13 cellular contexts compared by ENCODE assay signal in the genomic region with DNA sequence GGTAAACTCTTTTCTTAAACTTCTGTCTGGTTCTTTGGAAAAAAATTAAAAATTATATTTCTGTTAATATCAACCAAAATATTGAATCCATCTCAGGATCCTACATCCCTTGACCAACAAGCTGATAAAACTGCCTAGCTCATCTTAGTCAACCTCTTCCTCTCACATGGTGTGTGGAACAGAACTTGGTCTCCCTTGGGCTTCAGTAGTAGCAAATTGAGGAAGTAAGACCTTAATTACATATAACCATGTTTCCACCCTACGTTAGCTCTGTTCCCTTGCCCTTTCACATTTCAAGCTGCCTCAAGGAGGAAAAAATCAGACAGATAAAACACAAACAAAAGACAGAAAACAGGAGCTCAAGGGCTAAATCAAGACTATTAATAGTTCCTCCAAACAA.
DNase-seq lines count a peak whose midpoint lies in the region; ATAC-seq, FAIRE-seq and TF ChIP-seq lines count a peak whose summit lies in the region.
"Had no signal": no experiment of that assay in that cellular context is flagged by ENCODE, and none has a peak within 500 bp of the region (broad histone marks: within the 10 kb centered on the region; RNA-seq: fewer than 3 reads in every experiment).

No MANE protein-coding gene starts in this region.

- no peak for FAIRE-seq in endothelial cell of umbilical vein (lab: Jason Lieb, UNC)
- FAIRE-seq: H54 had no signal

- no TSS peak for BruUV-seq in endothelial cell of umbilical vein (replicated peaks; lab: Mats Ljungman, UMichigan)

- H3K27me3 ChIP-seq in endothelial cell of umbilical vein (ENCODE audit: control insufficient read depth in 2 of 2, insufficient read depth in 2 of 2, low read length in 2 of 2) = no peaks in the 10 kb centered on the region

- no peaks in the 10 kb centered on the region for H3K4me1 Mint-ChIP-seq in activated T-cell treated with anti-CD3 and anti-CD28 coated beads, Interleukin-2, amount 50 U/mL, for 4 hours (ENCODE audit: low read depth)

- no peak overlapping the region for H3K9ac ChIP-seq in endothelial cell of umbilical vein (replicated peaks; ENCODE audit: extremely low read depth, insufficient read depth, low read length)

- H3K4me3 Mint-ChIP-seq in activated T-cell treated with anti-CD3 and anti-CD28 coated beads, Interleukin-2, amount 50 U/mL, for 4 hours = no peak overlapping the region
- H3K4me3 Mint-ChIP-seq: type B pancreatic cell had no signal

- H3K9me3 ChIP-seq in endothelial cell of umbilical vein (replicated peaks; ENCODE audit: control insufficient read depth, insufficient read depth, low read length) = no peaks in the 10 kb centered on the region

- H3K4me2 ChIP-seq in endothelial cell of umbilical vein (ENCODE audit: insufficient read depth, low read length) = no peak overlapping the region

- no peaks in the 10 kb centered on the region for H3K79me2 ChIP-seq in endothelial cell of umbilical vein (ENCODE audit: control insufficient read depth, insufficient read depth, low read length)

- H3K9me1 ChIP-seq in endothelial cell of umbilical vein (replicated peaks; ENCODE audit: control insufficient read depth, extremely low read depth, insufficient read depth, low read length) = no peaks in the 10 kb centered on the region

- CTCF ChIA-PET in endothelial cell of umbilical vein (lab: Charles Lee) = interaction anchor here (0.8 to 4.7 kb wide), 8 partner anchors 9 to 183 kb away, joined by 3 to 48 read pairs (median 7); no protein-coding TSS in a partner anchor

- H3K27ac ChIP-seq in endothelial cell of umbilical vein (ENCODE audit: insufficient read depth, low read depth, low read length) = no peak overlapping the region

- H3K27me3 Mint-ChIP-seq in activated T-cell treated with anti-CD3 and anti-CD28 coated beads, Interleukin-2, amount 50 U/mL, for 4 hours (ENCODE audit: low read depth) = peaks cover 2% of the 10 kb centered on the region
- H3K27me3 Mint-ChIP-seq: type B pancreatic cell had no signal

- no peaks in the 10 kb centered on the region for H3K36me3 ChIP-seq in endothelial cell of umbilical vein (ENCODE audit: control insufficient read depth in 2 of 2, extremely low read depth in 1 of 2, insufficient read depth in 2 of 2, low read length in 2 of 2)

- no peaks in the 10 kb centered on the region for H4K20me1 ChIP-seq in endothelial cell of umbilical vein (replicated peaks; ENCODE audit: control insufficient read depth, extremely low read depth, insufficient read depth, low read length)

- no peak for TF ChIP-seq CTCF in endothelial cell of umbilical vein (IDR thresholded peaks at IDR 0.05; ENCODE audit: extremely low read depth in 1 of 2, insufficient read depth in 1 of 2, low read depth in 1 of 2, low read length in 2 of 2)

- no peaks in the 10 kb centered on the region for H3K36me3 Mint-ChIP-seq in activated T-cell treated with anti-CD3 and anti-CD28 coated beads, Interleukin-2, amount 50 U/mL, for 4 hours (ENCODE audit: insufficient read depth)

- POLR2A ChIA-PET in endothelial cell of umbilical vein (lab: Charles Lee) = no interaction called here

- DNase-seq in endothelial cell of umbilical vein (ENCODE audit: low read depth, low spot score) (no peak), activated gamma-delta T cell (lab: John Stamatoyannopoulos, UW) (no peak), GDM1 (lab: John Stamatoyannopoulos, UW) (no peak), SK-N-DZ (ENCODE audit: low spot score) (no peak)
- DNase-seq in activated T-cell treated with anti-CD3 and anti-CD28 coated beads, Interleukin-2, amount 50 U/mL, for 4 hours = no peak
- DNase-seq: DMS 273 treated with DMSO at 0.1 percent for 48 hours; MM.1S; stimulated activated CD4-positive, alpha-beta T cell treated with anti-CD3 and anti-CD28 coated beads, Interleukin-2, amount 100 ng/mL, for 24 hours had no signal

- peaks cover 27% of the 10 kb centered on the region for H3K4me1 ChIP-seq in endothelial cell of umbilical vein (ENCODE audit: control insufficient read depth, extremely low read depth, insufficient read depth, low read length)

- no peaks in the 10 kb centered on the region for H3K9me3 Mint-ChIP-seq in activated T-cell treated with anti-CD3 and anti-CD28 coated beads, Interleukin-2, amount 50 U/mL, for 4 hours
- H3K9me3 Mint-ChIP-seq: type B pancreatic cell had no signal

- dilution Hi-C loops in endothelial cell of umbilical vein (cut with MboI; ENCODE audit: extremely low pct_ligation_motif_present, low sequenced_read_pairs) = no loop called here

- TF ChIP-seq POLR2A in endothelial cell of umbilical vein (IDR thresholded peaks at IDR 0.05; ENCODE audit: low read depth, low read length) = no peak

- no peak overlapping the region for H2AFZ ChIP-seq in endothelial cell of umbilical vein (ENCODE audit: low read depth, low read length)

- no peak overlapping the region for H3K4me3 ChIP-seq in endothelial cell of umbilical vein (replicated peaks in 1 of 3; ENCODE audit: insufficient read depth in 1 of 3, low read depth in 1 of 3, low read length in 3 of 3)

- ATAC-seq in GM18517 (IDR thresholded peaks at IDR 0.05; ENCODE audit: unreplicated experiment) (peak; percentile 96), GM21717 (IDR thresholded peaks at IDR 0.05; ENCODE audit: unreplicated experiment) (peak; percentile 77), HG03520 (IDR thresholded peaks at IDR 0.05; ENCODE audit: unreplicated experiment) (peak; percentile 71)
- ATAC-seq in activated T-cell treated with anti-CD3 and anti-CD28 coated beads, Interleukin-2, amount 50 U/mL, for 4 hours = no peak

- intact Hi-C loops in endothelial cell of umbilical vein (cut with micrococcal nuclease) = no loop called here

TF ChIP-seq in endothelial cell of umbilical vein, 7 proteins besides CTCF, POLR2A, EP300 and RAD21:
- TF ChIP-seq JUN (IDR thresholded peaks at IDR 0.05; ENCODE audit: borderline replicate concordance, insufficient read depth, insufficient read length, low read depth) (no peak), FOS (IDR thresholded peaks at IDR 0.05; ENCODE audit: borderline replicate concordance, insufficient read depth, low read length) (no peak), EZH2 (IDR thresholded peaks at IDR 0.05; ENCODE audit: borderline replicate concordance, low read depth, low read length, severe bottlenecking) (peak; percentile 41), POLR2AphosphoS5 (IDR thresholded peaks at IDR 0.05; ENCODE audit: insufficient read depth, low read depth, low read length) (no peak), GATA2 (IDR thresholded peaks at IDR 0.05; ENCODE audit: insufficient read depth, insufficient read length, low read depth, low read length) (no peak), MYC (IDR thresholded peaks at IDR 0.05; ENCODE audit: low read depth, low read length) (no peak)
- TF ChIP-seq, protein P1, sequence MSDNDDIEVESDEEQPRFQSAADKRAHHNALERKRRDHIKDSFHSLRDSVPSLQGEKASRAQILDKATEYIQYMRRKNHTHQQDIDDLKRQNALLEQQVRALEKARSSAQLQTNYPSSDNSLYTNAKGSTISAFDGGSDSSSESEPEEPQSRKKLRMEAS (IDR thresholded peaks at IDR 0.05; ENCODE audit: insufficient read depth, insufficient read length) = no peak
TF ChIP-seq in endothelial cell of umbilical vein: peak in this region for 1.

Comparison
In these comparisons a context has a peak if more than half of its experiments do, and no peak if none do; other contexts are left out.
1. ATAC-seq: peak in GM18517 (single experiment), GM21717 (single experiment) and HG03520 (single experiment); none in activated T-cell treated with anti-CD3 and anti-CD28 coated beads, Interleukin-2, amount 50 U/mL, for 4 hours (0 of 2).